In genomic region chr6:46816626-46817025, GRCh38 we compare ENCODE assay signal across 19 cellular contexts. TPM values are rescaled to one million over a fixed set of nuclear protein-coding genes. Genes with fewer than 3 reads are reported as not detected.
DNase-seq lines count a peak whose midpoint lies in the region; ATAC-seq and TF ChIP-seq lines count a peak whose summit lies in the region.
"Had no signal": no experiment of that assay in that cellular context is flagged by ENCODE, and none has a peak within 500 bp of the region (broad histone marks: within the 10 kb centered on the region; RNA-seq: fewer than 3 reads in every experiment).

No MANE protein-coding gene starts in this region.

- TF ChIP-seq CTCF in MCF 10A (IDR thresholded peaks at IDR 0.05; ENCODE audit: unreplicated experiment) = no peak
- TF ChIP-seq CTCF in breast epithelium (IDR thresholded peaks at IDR 0.05) = no peak
- TF ChIP-seq CTCF in WERI-Rb-1 (IDR thresholded peaks at IDR 0.05; ENCODE audit: low read depth, low read length) = no peak

- intact Hi-C loops in MCF 10A (cut with micrococcal nuclease) = no loop called here
- intact Hi-C loops in breast epithelium (cut with DNase I; ENCODE audit: low total_unique reads) = no loop called here

- no peak overlapping the region for H3K4me3 Mint-ChIP-seq in MCF 10A (ENCODE audit: unreplicated experiment)

- H3K27ac ChIP-seq in breast epithelium (no peak overlapping the region), WERI-Rb-1 (no peak overlapping the region)
- H3K27ac ChIP-seq: A549, C4-2B had no signal

- DNase-seq in MCF 10A (ENCODE audit: unreplicated experiment) (peak; percentile 73), breast epithelium (ENCODE audit: low spot score in 2 of 2) (no peak), WERI-Rb-1 (peak; percentile 43), kidney tubule cell (ENCODE audit: low spot score) (peak; percentile 61)
- DNase-seq in stimulated activated naive CD4-positive, alpha-beta T cell (lab: John Stamatoyannopoulos, UW) = no peak
- no peak for DNase-seq in activated CD4-positive, CD25-positive, alpha-beta regulatory T cell (lab: John Stamatoyannopoulos, UW)
- DNase-seq: COR-L47; DMS153; HCEC 1CT; NCI-H1092; NCI-H187; NCI-H510A; NK-92 treated with Interleukin-12 subunit alpha and Interleukin-12 subunit beta, amount 100 ng/mL, for 24 hours; Right ventricle myocardium superior; SK-N-SH had no signal

- H3K36me3 ChIP-seq in breast epithelium (no peaks in the 10 kb centered on the region), WERI-Rb-1 (no peaks in the 10 kb centered on the region)

- no TSS peak for BruUV-seq in MCF 10A (replicated peaks; lab: Mats Ljungman, UMichigan)

- POLR2A ChIA-PET in MCF 10A (lab: Yijun Ruan, JAX) = interaction anchor here (0.5 kb wide), 1 partner anchor 488 kb away, joined by 3 read pairs; no protein-coding TSS in a partner anchor

- H3K4me1 Mint-ChIP-seq in MCF 10A (ENCODE audit: insufficient read depth, unreplicated experiment) = peaks cover 30% of the 10 kb centered on the region

- H3K4me1 ChIP-seq in breast epithelium = no peaks in the 10 kb centered on the region
- H3K4me1 ChIP-seq: A549 had no signal

- H3K4me3 ChIP-seq in breast epithelium (no peak overlapping the region), WERI-Rb-1 (ENCODE audit: low read depth, low read length) (no peak overlapping the region)
- H3K4me3 ChIP-seq: A549, K562 had no signal

- no peaks in the 10 kb centered on the region for H3K36me3 Mint-ChIP-seq in MCF 10A (ENCODE audit: insufficient read depth, unreplicated experiment)

- peak overlapping the region; percentile 73 for H3K27ac Mint-ChIP-seq in MCF 10A (ENCODE audit: low read depth, unreplicated experiment)

- CTCF ChIA-PET in MCF 10A (lab: Yijun Ruan, JAX) = no interaction called here

- H3K9me3 ChIP-seq in breast epithelium (no peaks in the 10 kb centered on the region), WERI-Rb-1 (ENCODE audit: severe bottlenecking) (no peaks in the 10 kb centered on the region)
- H3K9me3 ChIP-seq: A549, SK-N-SH had no signal

- no peaks in the 10 kb centered on the region for H3K27me3 ChIP-seq in breast epithelium
- H3K27me3 ChIP-seq in WERI-Rb-1 (ENCODE audit: insufficient read depth, low read depth, severe bottlenecking) = no peaks in the 10 kb centered on the region

- no peaks in the 10 kb centered on the region for H3K27me3 Mint-ChIP-seq in MCF 10A (ENCODE audit: insufficient read depth, unreplicated experiment)

- ATAC-seq in HG03159 (IDR thresholded peaks at IDR 0.05; ENCODE audit: unreplicated experiment) = no peak
- ATAC-seq: A549, K562 had no signal

- TF ChIP-seq POLR2A in breast epithelium (IDR thresholded peaks at IDR 0.05) = no peak

- no peaks in the 10 kb centered on the region for H3K9me3 Mint-ChIP-seq in MCF 10A (ENCODE audit: unreplicated experiment)

RNA-seq across cellular contexts. Expression of gene MEP1A, which starts 23.4 kb away (rescaled TPM):
- total RNA-seq in MCF 10A (2022) (not detected in 2 replicates), breast epithelium (1 to 10 TPM in 1 of 3 donors, under 1 TPM in 1, not detected in 1; 0.29 to 1.3 TPM)
- total RNA-seq: K562, Right ventricle myocardium superior had no signal

Comparison
In these comparisons a context has a peak if more than half of its experiments do, and no peak if none do; other contexts are left out.
1. DNase-seq: peak in MCF 10A (single experiment), WERI-Rb-1 (single experiment) and kidney tubule cell (single experiment); none in breast epithelium (0 of 2), stimulated activated naive CD4-positive, alpha-beta T cell (0 of 6) and activated CD4-positive, CD25-positive, alpha-beta regulatory T cell (0 of 4).